In the genomic region with DNA sequence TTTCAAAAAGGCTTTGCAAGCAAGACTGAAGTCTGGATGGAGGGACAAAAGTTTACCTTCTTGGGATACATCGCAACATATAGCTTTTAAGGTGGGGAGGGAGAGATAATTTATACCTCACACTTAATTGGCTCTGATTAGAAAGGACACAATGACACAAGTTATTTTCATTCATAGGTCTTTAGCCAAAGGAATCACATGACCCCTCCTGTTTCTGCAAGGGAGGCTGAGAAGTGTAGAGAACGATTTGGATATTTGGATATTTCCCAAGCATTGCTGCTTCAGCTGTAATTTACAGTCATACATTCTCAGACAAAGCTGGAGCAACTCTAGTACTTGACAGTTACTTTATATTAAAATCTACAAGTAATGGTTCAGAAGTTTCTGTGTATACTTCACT, we compare ENCODE assay signal across 15 cellular contexts. TPM values are rescaled to one million over a fixed set of nuclear protein-coding genes. Genes with fewer than 3 reads are reported as not detected.
DNase-seq lines count a peak whose midpoint lies in the region; ATAC-seq and TF ChIP-seq lines count a peak whose summit lies in the region.
"Had no signal": no experiment of that assay in that cellular context is flagged by ENCODE, and none has a peak within 500 bp of the region (broad histone marks: within the 10 kb centered on the region; RNA-seq: fewer than 3 reads in every experiment).

No MANE protein-coding gene starts in this region.

- H3K4me1 Mint-ChIP-seq in activated naive CD8-positive, alpha-beta T cell treated with anti-CD3 and anti-CD28 coated beads, Interleukin-2, amount 10 ng/mL, durations not matched to agents 7 days and 5 days, result peaks cover 12% of the 10 kb centered on the region
- peaks cover 9% of the 10 kb centered on the region for H3K4me1 Mint-ChIP-seq in activated naive CD8-positive, alpha-beta T cell treated with anti-CD3 and anti-CD28 coated beads for 36 hours
- H3K4me1 Mint-ChIP-seq in HFFc6 (ENCODE audit: low read depth), result no peaks in the 10 kb centered on the region
- H3K4me1 Mint-ChIP-seq: H9 had no signal

- peak overlapping the region; percentile 20 for H3K27ac Mint-ChIP-seq in activated naive CD8-positive, alpha-beta T cell treated with anti-CD3 and anti-CD28 coated beads, Interleukin-2, amount 10 ng/mL, durations not matched to agents 7 days and 5 days
- no peak overlapping the region for H3K27ac Mint-ChIP-seq in activated naive CD8-positive, alpha-beta T cell treated with anti-CD3 and anti-CD28 coated beads for 36 hours
- peak overlapping the region; percentile 21; the same call in 1 of the 2 replicates for H3K27ac Mint-ChIP-seq in HFFc6

- no peak for DNase-seq in activated naive CD8-positive, alpha-beta T cell treated with anti-CD3 and anti-CD28 coated beads, Interleukin-2, amount 10 ng/mL, durations not matched to agents 7 days and 5 days
- no peak for DNase-seq in activated naive CD8-positive, alpha-beta T cell treated with anti-CD3 and anti-CD28 coated beads for 36 hours
- DNase-seq in HFFc6, result no peak
- DNase-seq in globus pallidus (ENCODE audit: low spot score), result peak; percentile 28
- DNase-seq in pons (ENCODE audit: low spot score), result peak; percentile 60
- DNase-seq in GM19238 (ENCODE audit: insufficient read length, low spot score), result no peak
- DNase-seq in H4 (ENCODE audit: low spot score), result no peak
- DNase-seq in omental fat pad (ENCODE audit: low spot score), result no peak
- DNase-seq: H9, NCI-H1048, NCI-H1694, NCI-H2029 treated with DMSO at 0.1 percent for 48 hours, NCI-H2227 treated with DMSO at 0.1 percent for 48 hours, NCI-H526 treated with DMSO at 0.1 percent for 48 hours had no signal

- peaks cover 21% of the 10 kb centered on the region for H3K36me3 Mint-ChIP-seq in activated naive CD8-positive, alpha-beta T cell treated with anti-CD3 and anti-CD28 coated beads, Interleukin-2, amount 10 ng/mL, durations not matched to agents 7 days and 5 days
- peaks cover 16% of the 10 kb centered on the region for H3K36me3 Mint-ChIP-seq in activated naive CD8-positive, alpha-beta T cell treated with anti-CD3 and anti-CD28 coated beads for 36 hours
- H3K36me3 Mint-ChIP-seq in HFFc6 (ENCODE audit: low read depth), result peaks cover 21% of the 10 kb centered on the region; the same call in 1 of the 2 replicates

- H3K9me3 Mint-ChIP-seq in activated naive CD8-positive, alpha-beta T cell treated with anti-CD3 and anti-CD28 coated beads, Interleukin-2, amount 10 ng/mL, durations not matched to agents 7 days and 5 days, result peaks cover 2% of the 10 kb centered on the region
- no peaks in the 10 kb centered on the region for H3K9me3 Mint-ChIP-seq in activated naive CD8-positive, alpha-beta T cell treated with anti-CD3 and anti-CD28 coated beads for 36 hours
- no peaks in the 10 kb centered on the region for H3K9me3 Mint-ChIP-seq in HFFc6

- POLR2A ChIA-PET in activated naive CD8-positive, alpha-beta T cell treated with anti-CD3 and anti-CD28 coated beads, Interleukin-2, amount 10 ng/mL, durations not matched to agents 7 days and 5 days (lab: Charles Lee), result no interaction called here

- no peak for TF ChIP-seq CTCF in HFFc6 (IDR thresholded peaks at IDR 0.05)
- no peak for TF ChIP-seq CTCF in omental fat pad (IDR thresholded peaks at IDR 0.05)

- no peak overlapping the region for H3K4me3 Mint-ChIP-seq in activated naive CD8-positive, alpha-beta T cell treated with anti-CD3 and anti-CD28 coated beads, Interleukin-2, amount 10 ng/mL, durations not matched to agents 7 days and 5 days
- H3K4me3 Mint-ChIP-seq in activated naive CD8-positive, alpha-beta T cell treated with anti-CD3 and anti-CD28 coated beads for 36 hours, result no peak overlapping the region
- H3K4me3 Mint-ChIP-seq in HFFc6, result no peak overlapping the region
- H3K4me3 Mint-ChIP-seq: CD4-positive, CD25-positive, alpha-beta regulatory T cell; H9 had no signal

- H3K27me3 Mint-ChIP-seq in activated naive CD8-positive, alpha-beta T cell treated with anti-CD3 and anti-CD28 coated beads, Interleukin-2, amount 10 ng/mL, durations not matched to agents 7 days and 5 days, result no peaks in the 10 kb centered on the region
- H3K27me3 Mint-ChIP-seq in activated naive CD8-positive, alpha-beta T cell treated with anti-CD3 and anti-CD28 coated beads for 36 hours, result no peaks in the 10 kb centered on the region
- H3K27me3 Mint-ChIP-seq in HFFc6 (ENCODE audit: insufficient read depth), result no peaks in the 10 kb centered on the region; the same call in none of the 2 replicates
- H3K27me3 Mint-ChIP-seq: CD4-positive, CD25-positive, alpha-beta regulatory T cell had no signal

- no peak for ATAC-seq in activated naive CD8-positive, alpha-beta T cell treated with anti-CD3 and anti-CD28 coated beads, Interleukin-2, amount 10 ng/mL, durations not matched to agents 7 days and 5 days (ENCODE audit: low read depth)
- ATAC-seq in omental fat pad (ENCODE audit: low FRiP score), result no peak

RNA-seq across cellular contexts. Expression of gene DAP3, which starts 24.2 kb away (rescaled TPM):
- 100 to 1,000 TPM; 119 to 128 TPM for total RNA-seq in activated naive CD8-positive, alpha-beta T cell treated with anti-CD3 and anti-CD28 coated beads, Interleukin-2, amount 10 ng/mL, durations not matched to agents 7 days and 5 days
- total RNA-seq in activated naive CD8-positive, alpha-beta T cell treated with anti-CD3 and anti-CD28 coated beads for 36 hours, result 100 to 1,000 TPM; 148 to 151 TPM
- total RNA-seq in HFFc6 (2021; fragmentation: NEBNext Ultra II Directional; extraction: Animal tissue kit (Norgen Biotek cat#: 25700)), result 100 to 1,000 TPM; 100 to 110 (median 104) TPM
- 60.9 and 100 TPM in 2 replicates for total RNA-seq in H4 (2014; rRNA removed; shearing (Covaris generic))
- total RNA-seq in omental fat pad, result 100 to 1,000 TPM; 118 to 170 (median 132) TPM

RNA-seq across cellular contexts. Expression of gene YY1AP1, which starts 24.5 kb away (rescaled TPM):
- total RNA-seq in activated naive CD8-positive, alpha-beta T cell treated with anti-CD3 and anti-CD28 coated beads, Interleukin-2, amount 10 ng/mL, durations not matched to agents 7 days and 5 days, result 10 to 100 TPM; 82.1 to 93.4 TPM
- total RNA-seq in activated naive CD8-positive, alpha-beta T cell treated with anti-CD3 and anti-CD28 coated beads for 36 hours, result 10 to 100 TPM; 66.8 to 67.0 TPM
- total RNA-seq in HFFc6 (2021; fragmentation: NEBNext Ultra II Directional; extraction: Animal tissue kit (Norgen Biotek cat#: 25700)), result 10 to 100 TPM; 39.6 to 50.7 (median 42.0) TPM
- 26.3 and 43.9 TPM in 2 replicates for total RNA-seq in H4 (2014; rRNA removed; shearing (Covaris generic))
- total RNA-seq in omental fat pad, result 100 to 1,000 TPM in 3 of 4 donors, 10 to 100 TPM in 1; 91.3 to 135 (median 119) TPM

Comparison
In these comparisons a context has a peak if more than half of its experiments do, and no peak if none do; other contexts are left out.
1. DNase-seq: peak in globus pallidus (single experiment) and pons (single experiment); none in activated naive CD8-positive, alpha-beta T cell treated with anti-CD3 and anti-CD28 coated beads, Interleukin-2, amount 10 ng/mL, durations not matched to agents 7 days and 5 days (single experiment), activated naive CD8-positive, alpha-beta T cell treated with anti-CD3 and anti-CD28 coated beads for 36 hours (single experiment), HFFc6 (single experiment), GM19238 (single experiment), H4 (single experiment) and omental fat pad (single experiment).